ENCODE assay signal across 22 cellular contexts in genomic region chrX:19765628-19766027, GRCh38.
DNase-seq lines count a peak whose midpoint lies in the region; ATAC-seq, FAIRE-seq and TF ChIP-seq lines count a peak whose summit lies in the region.
"Had no signal": no experiment of that assay in that cellular context is flagged by ENCODE, and none has a peak within 500 bp of the region (broad histone marks: within the 10 kb centered on the region; RNA-seq: fewer than 3 reads in every experiment).

No MANE protein-coding gene starts in this region.

- no peaks in the 10 kb centered on the region for H3K9me3 Mint-ChIP-seq in activated CD4-positive, alpha-beta T cell treated with anti-CD3 and anti-CD28 coated beads for 36 hours (ENCODE audit: low read depth)
- H3K9me3 Mint-ChIP-seq in effector memory CD8-positive, alpha-beta T cell, result no peaks in the 10 kb centered on the region
- no peaks in the 10 kb centered on the region for H3K9me3 Mint-ChIP-seq in stimulated activated naive CD8-positive, alpha-beta T cell treated with anti-CD3 and anti-CD28 coated beads, Interleukin-15, amount 100 ng/mL, for 72 hours

- H3K4me2 ChIP-seq in HepG2 (ENCODE audit: low read depth, low read length), result no peak overlapping the region
- H3K4me2 ChIP-seq: SK-N-SH had no signal

- TF ChIP-seq CTCF in HepG2 (CRISPR knock-in tag; IDR thresholded peaks at IDR 0.05) (no peak), right lobe of liver (IDR thresholded peaks at IDR 0.05) (no peak), suprapubic skin (IDR thresholded peaks at IDR 0.05) (no peak)

- WGBS in HepG2 (ENCODE audit: low lambda C conversion rate), result 45% methylated on average over 1 of the region's 1 CpG
- WGBS in right lobe of liver (ENCODE audit: insufficient coverage, low coverage, low lambda C conversion rate, missing lambda C conversion rate), result 88% methylated on average over 1 of the region's 1 CpG
- WGBS in suprapubic skin, result 86% methylated on average over 1 of the region's 1 CpG

- H3K79me2 ChIP-seq in HepG2 (ENCODE audit: insufficient read depth, low read length), result no peaks in the 10 kb centered on the region

- POLR2A ChIA-PET in activated CD4-positive, alpha-beta T cell treated with anti-CD3 and anti-CD28 coated beads for 36 hours (lab: Charles Lee), result no interaction called here
- POLR2A ChIA-PET in HepG2 (lab: Yijun Ruan, JAX), result no interaction called here

- H3K27ac Mint-ChIP-seq in activated CD4-positive, alpha-beta T cell treated with anti-CD3 and anti-CD28 coated beads for 36 hours, result peak overlapping the region; percentile 63
- peak overlapping the region; percentile 20 to 81 for H3K27ac Mint-ChIP-seq in effector memory CD8-positive, alpha-beta T cell
- no peak overlapping the region for H3K27ac Mint-ChIP-seq in stimulated activated naive CD8-positive, alpha-beta T cell treated with anti-CD3 and anti-CD28 coated beads, Interleukin-15, amount 100 ng/mL, for 72 hours

- H3K27ac ChIP-seq in HepG2 (ENCODE audit: extremely low read length, insufficient read depth, low read length), result no peak overlapping the region
- H3K27ac ChIP-seq in right lobe of liver, result no peak overlapping the region
- no peak overlapping the region for H3K27ac ChIP-seq in SJCRH30
- no peak overlapping the region for H3K27ac ChIP-seq in suprapubic skin
- H3K27ac ChIP-seq: gastroesophageal sphincter, psoas muscle, stomach, tibial artery had no signal

- H4K20me1 ChIP-seq in HepG2 (ENCODE audit: insufficient read depth, low read length), result no peaks in the 10 kb centered on the region

- peaks cover 75% of the 10 kb centered on the region for H3K4me1 Mint-ChIP-seq in activated CD4-positive, alpha-beta T cell treated with anti-CD3 and anti-CD28 coated beads for 36 hours
- H3K4me1 Mint-ChIP-seq in effector memory CD8-positive, alpha-beta T cell (ENCODE audit: low read depth in 2 of 2), result peaks cover 44 to 62% of the 10 kb centered on the region in 2 donors
- peaks cover 79% of the 10 kb centered on the region for H3K4me1 Mint-ChIP-seq in stimulated activated naive CD8-positive, alpha-beta T cell treated with anti-CD3 and anti-CD28 coated beads, Interleukin-15, amount 100 ng/mL, for 72 hours

- DNase-seq in activated CD4-positive, alpha-beta T cell treated with anti-CD3 and anti-CD28 coated beads for 36 hours, result no peak
- DNase-seq in activated CD4-positive, alpha-beta T cell treated with anti-CD3 and anti-CD28 coated beads, Interleukin-2, amount 50 U/mL, for 48 hours, result no peak
- DNase-seq in HepG2 (ENCODE audit: low spot score) (peak; percentile 28), right lobe of liver (no peak), SJCRH30 (no peak), suprapubic skin (ENCODE audit: low spot score in 2 of 2) (no peak)
- no peak for DNase-seq in effector memory CD8-positive, alpha-beta T cell
- no peak for DNase-seq in stimulated activated naive CD8-positive, alpha-beta T cell treated with anti-CD3 and anti-CD28 coated beads, Interleukin-15, amount 100 ng/mL, for 72 hours
- DNase-seq: 8988T; activated CD4-positive, alpha-beta T cell treated with anti-CD3 and anti-CD28 coated beads for 4 hours; dermis blood vessel endothelial cell; DMS153; hippocampal formation; NCI-H187; NCI-H2171; NCI-H510A; psoas muscle; SK-N-SH; stomach; tibial artery had no signal

- TF ChIP-seq EP300 in HepG2 (IDR thresholded peaks at IDR 0.05; ENCODE audit: low read depth in 2 of 2, low read length in 2 of 2) (no peak), HepG2 (CRISPR knock-in tag; IDR thresholded peaks at IDR 0.05; ENCODE audit: borderline replicate concordance) (no peak), suprapubic skin (IDR thresholded peaks at IDR 0.05) (no peak)

- H3K4me3 ChIP-seq in HepG2 (replicated peaks in 1 of 3; ENCODE audit: insufficient read depth in 1 of 3, low read depth in 2 of 3, low read length in 3 of 3), result no peak overlapping the region
- no peak overlapping the region for H3K4me3 ChIP-seq in right lobe of liver
- no peak overlapping the region for H3K4me3 ChIP-seq in SJCRH30
- H3K4me3 ChIP-seq in suprapubic skin, result no peak overlapping the region
- H3K4me3 ChIP-seq: gastroesophageal sphincter, psoas muscle, stomach, tibial artery had no signal

- in situ Hi-C loops in HepG2 (cut with HindIII; ENCODE audit: extremely low pct_ligation_motif_present, low pct_unique_long_range_greater_than_20kb), result no loop called here

- H3K4me1 ChIP-seq in HepG2 (ENCODE audit: insufficient read depth, low read length) (peaks cover 17% of the 10 kb centered on the region), right lobe of liver (peaks cover 0 to 7% (median 0%) of the 10 kb centered on the region in 4 donors), SJCRH30 (peaks cover 7% of the 10 kb centered on the region), suprapubic skin (peaks cover 4% of the 10 kb centered on the region)
- H3K4me1 ChIP-seq: psoas muscle, stomach, tibial artery had no signal

- H3K27me3 ChIP-seq in HepG2 (ENCODE audit: control insufficient read depth in 1 of 2, insufficient read depth in 2 of 2, low read length in 2 of 2) (no peaks in the 10 kb centered on the region), right lobe of liver (no peaks in the 10 kb centered on the region), SJCRH30 (no peaks in the 10 kb centered on the region), suprapubic skin (no peaks in the 10 kb centered on the region)
- H3K27me3 ChIP-seq: gastroesophageal sphincter, stomach, tibial artery had no signal

- TF ChIP-seq RAD21 in HepG2 (CRISPR knock-in tag; IDR thresholded peaks at IDR 0.05), result no peak

- peaks cover 9% of the 10 kb centered on the region for H3K36me3 Mint-ChIP-seq in activated CD4-positive, alpha-beta T cell treated with anti-CD3 and anti-CD28 coated beads for 36 hours (ENCODE audit: low read depth)
- peaks cover 10% of the 10 kb centered on the region for H3K36me3 Mint-ChIP-seq in effector memory CD8-positive, alpha-beta T cell (ENCODE audit: insufficient read depth)

- H3K36me3 ChIP-seq in HepG2 (replicated peaks in 1 of 2; ENCODE audit: control insufficient read depth in 1 of 2, insufficient read depth in 2 of 2, low read length in 2 of 2) (no peaks in the 10 kb centered on the region), right lobe of liver (no peaks in the 10 kb centered on the region), SJCRH30 (no peaks in the 10 kb centered on the region), suprapubic skin (no peaks in the 10 kb centered on the region)
- H3K36me3 ChIP-seq: gastroesophageal sphincter, stomach, tibial artery had no signal

- TF ChIP-seq POLR2A in HepG2 (IDR thresholded peaks at IDR 0.05; ENCODE audit: insufficient read depth in 1 of 2, low read depth in 2 of 2, low read length in 2 of 2) (no peak), right lobe of liver (IDR thresholded peaks at IDR 0.05) (no peak), suprapubic skin (IDR thresholded peaks at IDR 0.05) (no peak)

- BruUV-seq in HepG2 (replicated peaks; lab: Mats Ljungman, UMichigan), result no TSS peak

- intact Hi-C loops in activated CD4-positive, alpha-beta T cell treated with anti-CD3 and anti-CD28 coated beads for 36 hours (cut with DNase I, micrococcal nuclease), result no loop called here
- intact Hi-C loops in HepG2 (cut with micrococcal nuclease; ENCODE audit: unreplicated experiment), result no loop called here
- intact Hi-C loops in right lobe of liver (cut with DNase I), result no loop called here

- ATAC-seq in activated CD4-positive, alpha-beta T cell treated with anti-CD3 and anti-CD28 coated beads for 36 hours, result peak; percentile 67
- ATAC-seq in HepG2 (peak; percentile 52), right lobe of liver (no peak)
- peak; percentile 31 for ATAC-seq in effector memory CD8-positive, alpha-beta T cell (replicated peaks)
- peak; percentile 62 for ATAC-seq in stimulated activated naive CD8-positive, alpha-beta T cell treated with anti-CD3 and anti-CD28 coated beads, Interleukin-15, amount 100 ng/mL, for 72 hours
- ATAC-seq: gastroesophageal sphincter, psoas muscle had no signal

- peak; percentile 37 for FAIRE-seq in HepG2 (lab: Jason Lieb, UNC)
- FAIRE-seq: H1 had no signal

- CTCF ChIA-PET in activated CD4-positive, alpha-beta T cell treated with anti-CD3 and anti-CD28 coated beads for 36 hours (lab: Charles Lee), result interaction anchor here (1.0 to 1.7 kb wide), 2 partner anchors 25 to 34 kb away, joined by 3 to 4 read pairs; no protein-coding TSS in a partner anchor
- CTCF ChIA-PET in HepG2 (lab: Yijun Ruan, JAX; ENCODE audit: low intra/inter-chr PET ratio, low total read pairs), result no interaction called here

- no peaks in the 10 kb centered on the region for H3K27me3 Mint-ChIP-seq in activated CD4-positive, alpha-beta T cell treated with anti-CD3 and anti-CD28 coated beads for 36 hours
- H3K27me3 Mint-ChIP-seq in effector memory CD8-positive, alpha-beta T cell, result no peaks in the 10 kb centered on the region
- no peaks in the 10 kb centered on the region for H3K27me3 Mint-ChIP-seq in stimulated activated naive CD8-positive, alpha-beta T cell treated with anti-CD3 and anti-CD28 coated beads, Interleukin-15, amount 100 ng/mL, for 72 hours

- H3K4me3 Mint-ChIP-seq in activated CD4-positive, alpha-beta T cell treated with anti-CD3 and anti-CD28 coated beads for 36 hours, result no peak overlapping the region
- H3K4me3 Mint-ChIP-seq in effector memory CD8-positive, alpha-beta T cell, result peak overlapping the region in 1 of 2 donors; percentile 35
- H3K4me3 Mint-ChIP-seq in stimulated activated naive CD8-positive, alpha-beta T cell treated with anti-CD3 and anti-CD28 coated beads, Interleukin-15, amount 100 ng/mL, for 72 hours, result peak overlapping the region in 1 of 2 donors; percentile 17

- H2AFZ ChIP-seq in HepG2 (ENCODE audit: low read length), result no peak overlapping the region

- H3K9me3 ChIP-seq in HepG2 (ENCODE audit: low read length) (no peaks in the 10 kb centered on the region), right lobe of liver (no peaks in the 10 kb centered on the region), SJCRH30 (replicated peaks) (no peaks in the 10 kb centered on the region), suprapubic skin (no peaks in the 10 kb centered on the region)
- H3K9me3 ChIP-seq: gastroesophageal sphincter, psoas muscle, SK-N-SH, tibial artery had no signal

- H3K9ac ChIP-seq in HepG2 (ENCODE audit: insufficient read depth, low read depth, low read length), result no peak overlapping the region
- H3K9ac ChIP-seq: SK-N-SH had no signal

TF ChIP-seq in HepG2, 621 proteins besides CTCF, POLR2A, EP300 and RAD21 (continues in another document):
- TF ChIP-seq ZNF614 (CRISPR knock-in tag; IDR thresholded peaks at IDR 0.05; ENCODE audit: borderline replicate concordance) (no peak), ZNF160 (CRISPR knock-in tag; IDR thresholded peaks at IDR 0.05) (no peak), ZFAT (CRISPR knock-in tag; conservative IDR thresholded peaks at IDR 0.05) (no peak), TBL1XR1 (IDR thresholded peaks at IDR 0.05; ENCODE audit: borderline replicate concordance, low read length, partially characterized antibody) (no peak)

Comparison
In these comparisons a context has a peak if more than half of its experiments do, and no peak if none do; other contexts are left out.
1. ATAC-seq: peak in activated CD4-positive, alpha-beta T cell treated with anti-CD3 and anti-CD28 coated beads for 36 hours (single experiment), HepG2 (single experiment), effector memory CD8-positive, alpha-beta T cell (single experiment) and stimulated activated naive CD8-positive, alpha-beta T cell treated with anti-CD3 and anti-CD28 coated beads, Interleukin-15, amount 100 ng/mL, for 72 hours (single experiment); none in right lobe of liver (0 of 4).
2. H3K27ac Mint-ChIP-seq: peak in activated CD4-positive, alpha-beta T cell treated with anti-CD3 and anti-CD28 coated beads for 36 hours (single experiment) and effector memory CD8-positive, alpha-beta T cell (2 of 2); none in stimulated activated naive CD8-positive, alpha-beta T cell treated with anti-CD3 and anti-CD28 coated beads, Interleukin-15, amount 100 ng/mL, for 72 hours (0 of 2).